ENCODE assay signal across 17 cellular contexts in the genomic region with DNA sequence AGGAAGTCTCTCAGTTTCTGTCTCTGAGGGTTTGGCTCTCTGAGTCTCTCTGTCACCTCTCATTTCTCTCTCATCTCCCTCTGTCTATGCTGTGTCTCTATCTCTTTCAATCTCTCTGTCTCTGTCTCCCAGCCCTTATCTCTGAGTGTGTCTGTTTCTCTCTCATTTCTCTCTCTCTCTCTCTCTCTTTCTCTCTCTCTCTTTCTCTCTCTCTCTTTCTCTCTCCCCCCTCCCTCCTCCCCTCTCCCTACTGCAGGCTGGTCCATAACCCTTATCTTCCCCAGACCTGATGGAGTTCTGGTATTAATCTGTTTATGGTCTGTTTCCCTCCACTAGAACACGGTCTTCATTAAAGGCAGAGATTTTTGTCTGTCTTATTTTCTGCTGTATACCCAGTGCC. TPM values are rescaled to one million over a fixed set of nuclear protein-coding genes. Genes with fewer than 3 reads are reported as not detected.
A peak's percentile ranks its signal among the peaks of the same experiment; 100 is the strongest.
DNase-seq lines count a peak whose midpoint lies in the region; TF ChIP-seq lines count a peak whose summit lies in the region.
"Had no signal": no experiment of that assay in that cellular context is flagged by ENCODE, and none has a peak within 500 bp of the region (broad histone marks: within the 10 kb centered on the region; RNA-seq: fewer than 3 reads in every experiment).

No MANE protein-coding gene starts in this region.

- no TSS peak for BruUV-seq in Calu3 (replicated peaks; lab: Mats Ljungman, UMichigan)

- no peaks in the 10 kb centered on the region for H3K4me1 Mint-ChIP-seq in T-helper 2 cell treated with Interferon-gamma antibody and Interleukin-4, amounts not matched to agents 5 μg/mL and 100 μg/mL, for 36 hours (ENCODE audit: low read depth)
- H3K4me1 Mint-ChIP-seq in Calu3 (ENCODE audit: low read depth, unreplicated experiment), result peaks cover 70% of the 10 kb centered on the region
- no peaks in the 10 kb centered on the region for H3K4me1 Mint-ChIP-seq in activated T-helper 1 cell treated with anti-CD3 and anti-CD28 coated beads, Interleukin-12 subunit alpha, Interleukin-12 subunit beta, Interleukin-2, Interleukin-4 antibody, amounts not matched to agents 30 ng/mL and 10 ng/mL and 1 ng/mL, durations not matched to agents 14 hours and 24 hours and 36 hours (ENCODE audit: low read depth)
- H3K4me1 Mint-ChIP-seq in mesothelial cell of epicardium, result peaks cover 14% of the 10 kb centered on the region

- no peak for DNase-seq in T-helper 2 cell treated with Interferon-gamma antibody and Interleukin-4, amounts not matched to agents 5 μg/mL and 100 μg/mL, for 36 hours (ENCODE audit: low spot score)
- no peak for DNase-seq in T-helper 2 cell
- DNase-seq in Calu3, result no peak
- no peak for DNase-seq in activated T-helper 1 cell treated with anti-CD3 and anti-CD28 coated beads, Interleukin-12 subunit alpha, Interleukin-12 subunit beta, Interleukin-2, Interleukin-4 antibody, amounts not matched to agents 30 ng/mL and 10 ng/mL and 1 ng/mL, durations not matched to agents 14 hours and 24 hours and 36 hours (ENCODE audit: low spot score)
- no peak for DNase-seq in mesothelial cell of epicardium (ENCODE audit: low spot score in 2 of 2, unreplicated experiment in 2 of 2)
- no peak for DNase-seq in H4 (ENCODE audit: low spot score)
- no peak for DNase-seq in KG1 (lab: John Stamatoyannopoulos, UW)
- no peak for DNase-seq in effector CD4-positive, alpha-beta T cell
- DNase-seq: DMS 273 treated with DMSO at 0.1 percent for 48 hours, DND-41, H9, NCI-H1105 treated with DMSO at 0.1 percent for 48 hours, NCI-H1694, NCI-H510A treated with DMSO at 0.1 percent for 48 hours, NCI-H774, RPMI8226 had no signal

- intact Hi-C loops in Calu3 (cut with micrococcal nuclease; ENCODE audit: unreplicated experiment), result no loop called here
- intact Hi-C loops in activated T-helper 1 cell treated with anti-CD3 and anti-CD28 coated beads, Interleukin-12 subunit alpha, Interleukin-12 subunit beta, Interleukin-2, Interleukin-4 antibody, amounts not matched to agents 30 ng/mL and 10 ng/mL and 1 ng/mL, durations not matched to agents 14 hours and 24 hours and 36 hours (cut with micrococcal nuclease), result no loop called here

- no peaks in the 10 kb centered on the region for H3K9me3 Mint-ChIP-seq in T-helper 2 cell treated with Interferon-gamma antibody and Interleukin-4, amounts not matched to agents 5 μg/mL and 100 μg/mL, for 36 hours
- H3K9me3 Mint-ChIP-seq in Calu3 (ENCODE audit: low read depth, unreplicated experiment) (no peaks in the 10 kb centered on the region), mesothelial cell of epicardium (no peaks in the 10 kb centered on the region)
- H3K9me3 Mint-ChIP-seq in activated T-helper 1 cell treated with anti-CD3 and anti-CD28 coated beads, Interleukin-12 subunit alpha, Interleukin-12 subunit beta, Interleukin-2, Interleukin-4 antibody, amounts not matched to agents 30 ng/mL and 10 ng/mL and 1 ng/mL, durations not matched to agents 14 hours and 24 hours and 36 hours, result no peaks in the 10 kb centered on the region
- H3K9me3 Mint-ChIP-seq: H9 had no signal

- H3K27ac Mint-ChIP-seq in T-helper 2 cell treated with Interferon-gamma antibody and Interleukin-4, amounts not matched to agents 5 μg/mL and 100 μg/mL, for 36 hours, result no peak overlapping the region
- H3K27ac Mint-ChIP-seq in Calu3 (ENCODE audit: unreplicated experiment) (peak overlapping the region; percentile 62), mesothelial cell of epicardium (no peak overlapping the region)
- H3K27ac Mint-ChIP-seq in activated T-helper 1 cell treated with anti-CD3 and anti-CD28 coated beads, Interleukin-12 subunit alpha, Interleukin-12 subunit beta, Interleukin-2, Interleukin-4 antibody, amounts not matched to agents 30 ng/mL and 10 ng/mL and 1 ng/mL, durations not matched to agents 14 hours and 24 hours and 36 hours, result no peak overlapping the region
- H3K27ac Mint-ChIP-seq: H9 had no signal

- CTCF ChIA-PET in Calu3 (lab: Charles Lee), result interaction anchor here (0.7 to 3.1 kb wide), 2 partner anchors 15 to 54 kb away, joined by 3 to 12 read pairs; no protein-coding TSS in a partner anchor

- H3K4me3 Mint-ChIP-seq in T-helper 2 cell treated with Interferon-gamma antibody and Interleukin-4, amounts not matched to agents 5 μg/mL and 100 μg/mL, for 36 hours, result peak overlapping the region; percentile 7
- H3K4me3 Mint-ChIP-seq in Calu3 (ENCODE audit: low read depth, unreplicated experiment) (peak overlapping the region; percentile 91), mesothelial cell of epicardium (peak overlapping the region; percentile 36)
- H3K4me3 Mint-ChIP-seq in activated T-helper 1 cell treated with anti-CD3 and anti-CD28 coated beads, Interleukin-12 subunit alpha, Interleukin-12 subunit beta, Interleukin-2, Interleukin-4 antibody, amounts not matched to agents 30 ng/mL and 10 ng/mL and 1 ng/mL, durations not matched to agents 14 hours and 24 hours and 36 hours, result peak overlapping the region; percentile 24
- H3K4me3 Mint-ChIP-seq: H9 had no signal

- TF ChIP-seq CTCF in Calu3 (IDR thresholded peaks at IDR 0.05; ENCODE audit: unreplicated experiment) (no peak), mesothelial cell of epicardium (IDR thresholded peaks at IDR 0.05; ENCODE audit: unreplicated experiment) (no peak)

- H3K36me3 Mint-ChIP-seq in T-helper 2 cell treated with Interferon-gamma antibody and Interleukin-4, amounts not matched to agents 5 μg/mL and 100 μg/mL, for 36 hours (ENCODE audit: low read depth), result no peaks in the 10 kb centered on the region
- H3K36me3 Mint-ChIP-seq in Calu3 (ENCODE audit: insufficient read depth, unreplicated experiment), result peaks cover 59% of the 10 kb centered on the region
- no peaks in the 10 kb centered on the region for H3K36me3 Mint-ChIP-seq in activated T-helper 1 cell treated with anti-CD3 and anti-CD28 coated beads, Interleukin-12 subunit alpha, Interleukin-12 subunit beta, Interleukin-2, Interleukin-4 antibody, amounts not matched to agents 30 ng/mL and 10 ng/mL and 1 ng/mL, durations not matched to agents 14 hours and 24 hours and 36 hours (ENCODE audit: low read depth)
- peaks cover 4% of the 10 kb centered on the region for H3K36me3 Mint-ChIP-seq in mesothelial cell of epicardium

- no peaks in the 10 kb centered on the region for H3K27me3 Mint-ChIP-seq in T-helper 2 cell treated with Interferon-gamma antibody and Interleukin-4, amounts not matched to agents 5 μg/mL and 100 μg/mL, for 36 hours (ENCODE audit: low read depth)
- H3K27me3 Mint-ChIP-seq in Calu3 (ENCODE audit: unreplicated experiment), result no peaks in the 10 kb centered on the region
- peaks cover 21% of the 10 kb centered on the region for H3K27me3 Mint-ChIP-seq in activated T-helper 1 cell treated with anti-CD3 and anti-CD28 coated beads, Interleukin-12 subunit alpha, Interleukin-12 subunit beta, Interleukin-2, Interleukin-4 antibody, amounts not matched to agents 30 ng/mL and 10 ng/mL and 1 ng/mL, durations not matched to agents 14 hours and 24 hours and 36 hours (ENCODE audit: insufficient read depth)
- H3K27me3 Mint-ChIP-seq in mesothelial cell of epicardium (ENCODE audit: low read depth), result peaks cover 12% of the 10 kb centered on the region

RNA-seq across cellular contexts. Expression of a gene that starts 1.3 kb away (rescaled TPM):
- total RNA-seq in Calu3 (2022), result 176 and 215 TPM in 2 replicates
- 19.3 and 20.6 TPM in 2 replicates for total RNA-seq in activated T-helper 1 cell treated with anti-CD3 and anti-CD28 coated beads, Interleukin-12 subunit alpha, Interleukin-12 subunit beta, Interleukin-2, Interleukin-4 antibody, amounts not matched to agents 30 ng/mL and 10 ng/mL and 1 ng/mL, durations not matched to agents 14 hours and 24 hours and 36 hours
- 26.8 to 29.1 TPM (median 28.5 TPM) in 3 replicates for total RNA-seq in mesothelial cell of epicardium
- total RNA-seq in H4 (2014; rRNA removed; shearing (Covaris generic)), result 41.9 and 46.0 TPM in 2 replicates

RNA-seq across cellular contexts. Expression of a gene that starts 28.9 kb away (rescaled TPM):
- total RNA-seq in Calu3 (2022), result 66.2 and 67.8 TPM in 2 replicates
- total RNA-seq in activated T-helper 1 cell treated with anti-CD3 and anti-CD28 coated beads, Interleukin-12 subunit alpha, Interleukin-12 subunit beta, Interleukin-2, Interleukin-4 antibody, amounts not matched to agents 30 ng/mL and 10 ng/mL and 1 ng/mL, durations not matched to agents 14 hours and 24 hours and 36 hours, result 1.1 and 1.3 TPM in 2 replicates
- total RNA-seq in mesothelial cell of epicardium, result 10.2 to 11.2 TPM (median 11.0 TPM) in 3 replicates
- total RNA-seq in H4 (2014; rRNA removed; shearing (Covaris generic)), result 0.23 and 1.0 TPM in 2 replicates

RNA-seq across cellular contexts. Expression of a gene that starts 29.0 kb away (rescaled TPM):
- total RNA-seq in Calu3 (2022), result not detected in 2 replicates
- not detected in 2 replicates for total RNA-seq in activated T-helper 1 cell treated with anti-CD3 and anti-CD28 coated beads, Interleukin-12 subunit alpha, Interleukin-12 subunit beta, Interleukin-2, Interleukin-4 antibody, amounts not matched to agents 30 ng/mL and 10 ng/mL and 1 ng/mL, durations not matched to agents 14 hours and 24 hours and 36 hours
- not detected in 3 replicates for total RNA-seq in mesothelial cell of epicardium
- total RNA-seq in H4 (2014; rRNA removed; shearing (Covaris generic)), result not detected in 2 replicates
- total RNA-seq: G401, H9 had no signal

RNA-seq across cellular contexts. Expression of a gene that starts 56.6 kb away (rescaled TPM):
- 0.38 TPM in 1 of 2 replicates, not detected in the other for total RNA-seq in Calu3 (2022)
- total RNA-seq in activated T-helper 1 cell treated with anti-CD3 and anti-CD28 coated beads, Interleukin-12 subunit alpha, Interleukin-12 subunit beta, Interleukin-2, Interleukin-4 antibody, amounts not matched to agents 30 ng/mL and 10 ng/mL and 1 ng/mL, durations not matched to agents 14 hours and 24 hours and 36 hours, result not detected in 2 replicates
- not detected in 3 replicates for total RNA-seq in mesothelial cell of epicardium
- total RNA-seq in H4 (2014; rRNA removed; shearing (Covaris generic)), result not detected in 2 replicates
- total RNA-seq: G401, H9 had no signal

Comparison
In these comparisons a context has a peak if more than half of its experiments do, and no peak if none do; other contexts are left out.
1. H3K4me3 Mint-ChIP-seq: peak in every context shown above with its lines; median percentile 91 in Calu3; 36 in mesothelial cell of epicardium; 24 in activated T-helper 1 cell treated with anti-CD3 and anti-CD28 coated beads, Interleukin-12 subunit alpha, Interleukin-12 subunit beta, Interleukin-2, Interleukin-4 antibody, amounts not matched to agents 30 ng/mL and 10 ng/mL and 1 ng/mL, durations not matched to agents 14 hours and 24 hours and 36 hours; 7 in T-helper 2 cell treated with Interferon-gamma antibody and Interleukin-4, amounts not matched to agents 5 μg/mL and 100 μg/mL, for 36 hours.